ENCODE assay signal across 13 cellular contexts in genomic region chr2:63614983-63615945, GRCh38. TPM values are rescaled to one million over a fixed set of nuclear protein-coding genes. Genes with fewer than 3 reads are reported as not detected.
DNase-seq lines count a peak whose midpoint lies in the region; ATAC-seq, FAIRE-seq and TF ChIP-seq lines count a peak whose summit lies in the region.
"Had no signal": no experiment of that assay in that cellular context is flagged by ENCODE, and none has a peak within 500 bp of the region (broad histone marks: within the 10 kb centered on the region; RNA-seq: fewer than 3 reads in every experiment).

No MANE protein-coding gene starts in this region.

- peak overlapping the region; percentile 94 for H2BK5ac ChIP-seq in H1 (ENCODE audit: low read depth, low read length)

- H3K79me2 ChIP-seq in H1 (ENCODE audit: control insufficient read depth in 1 of 2, insufficient read depth in 2 of 2, low read length in 2 of 2) = peaks cover 0 to 27% of the 10 kb centered on the region in 2 experiments; a peak in 3 of 4 replicates

- H2AK5ac ChIP-seq in H1 (ENCODE audit: low read depth, low read length) = peak overlapping the region; percentile 88

- CTCF ChIA-PET in H1 (lab: Charles Lee; ENCODE audit: partially characterized antibody) = interaction anchor here (0.8 to 1.7 kb wide), 4 partner anchors 10 to 246 kb away, joined by 3 to 8 read pairs (median 4); no protein-coding TSS in a partner anchor

- H4K20me1 ChIP-seq in H1 (replicated peaks in 1 of 2; ENCODE audit: control insufficient read depth in 1 of 2, insufficient read depth in 2 of 2, low read length in 2 of 2) = no peaks in the 10 kb centered on the region
- H4K20me1 ChIP-seq: BLaER1 treated with 17β-estradiol and CSF1 and Interleukin-3, amounts not matched to agents 10 nM and 100 nM had no signal

- H3K56ac ChIP-seq in H1 (replicated peaks; ENCODE audit: insufficient read length, low read depth, low read length) = peak overlapping the region; percentile 51

- peak overlapping the region; percentile 96 for H4K91ac ChIP-seq in H1 (replicated peaks; ENCODE audit: insufficient read length, low read length)

- TF ChIP-seq POLR2A in H1 (IDR thresholded peaks at IDR 0.05; ENCODE audit: control extremely low read depth in 1 of 2, low read depth in 2 of 2, low read length in 2 of 2) = peak; percentile 13 to 81

- H2AFZ ChIP-seq in H1 (ENCODE audit: low read length) = no peak overlapping the region

- peaks cover 0 to 7% of the 10 kb centered on the region in 2 experiments; a peak in 2 of 4 replicates for H3K9me3 ChIP-seq in H1 (ENCODE audit: insufficient read depth in 2 of 2, low read depth in 1 of 2, low read length in 1 of 2)

- peak overlapping the region; percentile 51 for H2BK20ac ChIP-seq in H1 (ENCODE audit: low read length)

- peak; percentile 76 for DNase-seq in EL
- peak; percentile 6 for DNase-seq in NCI-H69 (lab: John Stamatoyannopoulos, UW)
- DNase-seq in H1 (ENCODE audit: low read depth in 1 of 2, low spot score in 2 of 2) = peak; percentile 57 to 70
- no peak for DNase-seq in mesothelial cell of epicardium (ENCODE audit: low spot score in 2 of 2, unreplicated experiment in 2 of 2)
- DNase-seq in hypothalamus (lab: John Stamatoyannopoulos, UW) = no peak
- no peak for DNase-seq in NCI-H748 treated with DMSO at 0.1 percent for 48 hours (lab: John Stamatoyannopoulos, UW)
- DNase-seq: GOT3; naive thymus-derived CD4-positive, alpha-beta T cell; NCI-H345 had no signal

- peak overlapping the region; percentile 99 for H3K27ac Mint-ChIP-seq in mesothelial cell of epicardium
- H3K27ac Mint-ChIP-seq: activated naive CD4-positive, alpha-beta T cell treated with anti-CD3 and anti-CD28 coated beads, Interleukin-2, amount 50 U/mL, for 24 hours; naive thymus-derived CD4-positive, alpha-beta T cell had no signal

- no peaks in the 10 kb centered on the region for H3K27me3 Mint-ChIP-seq in mesothelial cell of epicardium (ENCODE audit: low read depth)

- peaks cover 9 to 40% (median 21%) of the 10 kb centered on the region in 4 experiments for H3K4me1 ChIP-seq in H1 (replicated peaks in 1 of 4; ENCODE audit: control insufficient read depth in 3 of 4, insufficient read depth in 4 of 4, low read length in 3 of 4)
- H3K4me1 ChIP-seq: BLaER1 treated with 17β-estradiol and CSF1 and Interleukin-3, amounts not matched to agents 10 nM and 100 nM had no signal

- H3K23ac ChIP-seq in H1 (ENCODE audit: insufficient read length) = no peak overlapping the region

- H3K9ac ChIP-seq in H1 (replicated peaks in 1 of 4; ENCODE audit: extremely low read depth in 1 of 4, low read depth in 3 of 4, low read length in 3 of 4) = peak overlapping the region; percentile 43 to 80 (median 72)
- H3K9ac ChIP-seq: BLaER1 treated with 17β-estradiol and CSF1 and Interleukin-3, amounts not matched to agents 10 nM and 100 nM had no signal

- no peak overlapping the region for H2BK15ac ChIP-seq in H1 (ENCODE audit: low read length)

- no peak overlapping the region for H3K14ac ChIP-seq in H1 (ENCODE audit: insufficient read length)

- no peak; a peak in 1 of 4 replicates for TF ChIP-seq RAD21 in H1 (IDR thresholded peaks at IDR 0.05 in 1 of 2, conservative IDR thresholded peaks at IDR 0.05 in 1 of 2; ENCODE audit: low read depth in 2 of 2, low read length in 2 of 2)

- peaks cover 41% of the 10 kb centered on the region for H3K4me1 Mint-ChIP-seq in mesothelial cell of epicardium
- H3K4me1 Mint-ChIP-seq: activated naive CD4-positive, alpha-beta T cell treated with anti-CD3 and anti-CD28 coated beads, Interleukin-2, amount 50 U/mL, for 24 hours; naive thymus-derived CD4-positive, alpha-beta T cell had no signal

- FAIRE-seq in H1 (lab: Jason Lieb, UNC) = peak; percentile 99

- peak overlapping the region; percentile 69 to 97 for H3K4me2 ChIP-seq in H1 (ENCODE audit: insufficient read depth in 1 of 2, low read depth in 2 of 2, low read length in 2 of 2)
- H3K4me2 ChIP-seq: BLaER1 treated with 17β-estradiol and CSF1 and Interleukin-3, amounts not matched to agents 10 nM and 100 nM had no signal

- no peak overlapping the region for H4K8ac ChIP-seq in H1 (ENCODE audit: extremely low read depth, insufficient read depth, low read length)

- POLR2A ChIA-PET in H1 (lab: Charles Lee; ENCODE audit: partially characterized antibody) = interaction anchor here (0.6 to 4.7 kb wide), 41 partner anchors 9 to 661 kb away, joined by 3 to 19 read pairs (median 3); partner anchors contain the start of genes MDH1, UGP2 and WDPCP

- peaks cover 21% of the 10 kb centered on the region for H3K9me3 Mint-ChIP-seq in mesothelial cell of epicardium
- H3K9me3 Mint-ChIP-seq: activated naive CD4-positive, alpha-beta T cell treated with anti-CD3 and anti-CD28 coated beads, Interleukin-2, amount 50 U/mL, for 24 hours had no signal

- TF ChIP-seq CTCF in H1 (IDR thresholded peaks at IDR 0.05; ENCODE audit: control extremely low read depth in 1 of 3, insufficient read depth in 1 of 3, low read depth in 1 of 3, low read length in 3 of 3) (no peak), mesothelial cell of epicardium (IDR thresholded peaks at IDR 0.05; ENCODE audit: unreplicated experiment) (no peak)

- WGBS in H1 (ENCODE audit: extremely low coverage in 1 of 2, insufficient coverage in 1 of 2, insufficient read length in 1 of 2, insufficient replicate concordance in 2 of 2, low coverage in 1 of 2, low lambda C conversion rate in 2 of 2, missing lambda C conversion rate in 1 of 2), 2 experiments = 11% methylated on average over 9 of the region's 9 CpGs; no CpG with 5 or more reads in 1 of the 2 experiments

- H3K23me2 ChIP-seq in H1 (ENCODE audit: low read depth, low read length) = peaks cover 4% of the 10 kb centered on the region; the same call in 1 of the 2 replicates

- H4K5ac ChIP-seq in H1 (ENCODE audit: insufficient read length, low read depth, low read length) = peak overlapping the region; percentile 79

- H3K36me3 ChIP-seq in H1 (ENCODE audit: control insufficient read depth in 2 of 4, insufficient read depth in 4 of 4, low read length in 3 of 4) = peaks cover 0 to 18% (median 0%) of the 10 kb centered on the region in 4 experiments; a peak in 2 of 8 replicates
- H3K36me3 ChIP-seq: BLaER1 treated with 17β-estradiol and CSF1 and Interleukin-3, amounts not matched to agents 10 nM and 100 nM had no signal

- peak overlapping the region; percentile 95 for H3K27ac ChIP-seq in H1 (ENCODE audit: low read depth, low read length)
- H3K27ac ChIP-seq: BLaER1 treated with 17β-estradiol and CSF1 and Interleukin-3, amounts not matched to agents 10 nM and 100 nM had no signal

- H3K36me3 Mint-ChIP-seq in mesothelial cell of epicardium = peaks cover 14% of the 10 kb centered on the region
- H3K36me3 Mint-ChIP-seq: activated naive CD4-positive, alpha-beta T cell treated with anti-CD3 and anti-CD28 coated beads, Interleukin-2, amount 50 U/mL, for 24 hours; naive thymus-derived CD4-positive, alpha-beta T cell had no signal

- TF ChIP-seq EP300 in H1 (IDR thresholded peaks at IDR 0.05; ENCODE audit: borderline replicate concordance in 1 of 2, low read depth in 2 of 2, low read length in 2 of 2) = peak in 1 of 2 experiments; percentile 81; a peak in 1 of 3 replicates

- H3K27me3 ChIP-seq in H1 (replicated peaks in 1 of 4; ENCODE audit: control insufficient read depth in 3 of 4, extremely low read depth in 1 of 4, insufficient read depth in 3 of 4, low read length in 3 of 4) = no peaks in the 10 kb centered on the region
- H3K27me3 ChIP-seq: BLaER1 treated with 17β-estradiol and CSF1 and Interleukin-3, amounts not matched to agents 10 nM and 100 nM had no signal

- peak overlapping the region; percentile 73 for H3K18ac ChIP-seq in H1 (ENCODE audit: extremely low read depth, low read length)

- ATAC-seq in GM19467 (IDR thresholded peaks at IDR 0.05; ENCODE audit: unreplicated experiment) (no peak), GM18909 (IDR thresholded peaks at IDR 0.05; ENCODE audit: poor library complexity, unreplicated experiment) (no peak)
- ATAC-seq: naive thymus-derived CD4-positive, alpha-beta T cell had no signal

- peak overlapping the region; percentile 56 for H3K4me3 Mint-ChIP-seq in mesothelial cell of epicardium
- H3K4me3 Mint-ChIP-seq: activated naive CD4-positive, alpha-beta T cell treated with anti-CD3 and anti-CD28 coated beads, Interleukin-2, amount 50 U/mL, for 24 hours; naive thymus-derived CD4-positive, alpha-beta T cell had no signal

- H3K4ac ChIP-seq in H1 (replicated peaks; ENCODE audit: insufficient read length, low read depth, low read length) = peak overlapping the region; percentile 63

- no peaks in the 10 kb centered on the region for H3K79me1 ChIP-seq in H1 (ENCODE audit: low read depth, low read length)

- peak overlapping the region; percentile 93 for H2BK120ac ChIP-seq in H1 (replicated peaks; ENCODE audit: low read depth, low read length)

- peak overlapping the region; percentile 99 for H2BK12ac ChIP-seq in H1 (ENCODE audit: low read depth, low read length)

- peak overlapping the region; percentile 24 to 58 (median 33); a peak in 7 of 8 replicates for H3K4me3 ChIP-seq in H1 (ENCODE audit: extremely low read depth in 1 of 4, insufficient read depth in 2 of 4, low read depth in 3 of 4, low read length in 4 of 4)
- H3K4me3 ChIP-seq: BLaER1 treated with 17β-estradiol and CSF1 and Interleukin-3, amounts not matched to agents 10 nM and 100 nM had no signal

RNA-seq across cellular contexts. Expression of gene MDH1, which starts 26.5 kb away (rescaled TPM):
- 335 and 353 TPM in 2 replicates for total RNA-seq in H1 (2021; fragmentation: NEBNext Ultra II Directional; extraction: Animal tissue kit (Norgen Biotek cat#: 25700))
- 201 and 376 TPM in 2 replicates for polyA plus RNA-seq in H1 (2011; rRNA removed)
- polyA plus RNA-seq in H1 (2011; cell fraction: cytosol; rRNA removed) = 377 TPM
- polyA plus RNA-seq in H1 (2011; cell fraction: nucleus; rRNA removed) = 175 TPM
- polyA plus RNA-seq in H1 (2012, experiment 1 of 2) = 321 to 344 TPM (median 332 TPM) in 4 replicates
- 86.2 TPM for polyA plus RNA-seq in H1 (2012, experiment 2 of 2)
- 252 TPM for polyA plus RNA-seq in H1 (2013, experiment 1 of 2)
- 229 TPM for polyA plus RNA-seq in H1 (2013, experiment 2 of 2)
- polyA minus RNA-seq in H1 (2011; rRNA and poly(A)+ RNA removed) = 252 and 357 TPM in 2 replicates
- polyA minus RNA-seq in H1 (2011; cell fraction: cytosol; rRNA and poly(A)+ RNA removed) = 89.6 TPM
- polyA minus RNA-seq in H1 (2011; cell fraction: nucleus; rRNA and poly(A)+ RNA removed) = 147 TPM
- total RNA-seq in mesothelial cell of epicardium = 134 to 140 TPM (median 136 TPM) in 3 replicates

RNA-seq across cellular contexts. Expression of gene WDPCP, which starts 27.0 kb away (rescaled TPM):
- total RNA-seq in H1 (2021; fragmentation: NEBNext Ultra II Directional; extraction: Animal tissue kit (Norgen Biotek cat#: 25700)) = 23.0 and 25.8 TPM in 2 replicates
- polyA plus RNA-seq in H1 (2011; rRNA removed) = 7.3 and 9.3 TPM in 2 replicates
- 9.3 TPM for polyA plus RNA-seq in H1 (2011; cell fraction: cytosol; rRNA removed)
- polyA plus RNA-seq in H1 (2011; cell fraction: nucleus; rRNA removed) = 20.6 TPM
- 9.2 to 13.2 TPM (median 10.4 TPM) in 4 replicates for polyA plus RNA-seq in H1 (2012, experiment 1 of 2)
- polyA plus RNA-seq in H1 (2012, experiment 2 of 2) = 0.94 TPM
- 4.5 TPM for polyA plus RNA-seq in H1 (2013, experiment 1 of 2)
- 3.8 TPM for polyA plus RNA-seq in H1 (2013, experiment 2 of 2)
- polyA minus RNA-seq in H1 (2011; rRNA and poly(A)+ RNA removed) = 69.6 and 114 TPM in 2 replicates
- 24.2 TPM for polyA minus RNA-seq in H1 (2011; cell fraction: cytosol; rRNA and poly(A)+ RNA removed)
- polyA minus RNA-seq in H1 (2011; cell fraction: nucleus; rRNA and poly(A)+ RNA removed) = 257 TPM
- total RNA-seq in mesothelial cell of epicardium = 27.7 to 30.7 TPM (median 30.1 TPM) in 3 replicates

Comparison
In these comparisons a context has a peak if more than half of its experiments do, and no peak if none do; other contexts are left out.
1. DNase-seq: peak in EL (single experiment), NCI-H69 (single experiment) and H1 (2 of 2); none in mesothelial cell of epicardium (0 of 2), hypothalamus (0 of 51) and NCI-H748 treated with DMSO at 0.1 percent for 48 hours (single experiment).